Comparison of ENCODE assay signal across 9 cellular contexts in genomic region chr6:912871-913663, GRCh38.
A peak's percentile ranks its signal among the peaks of the same experiment; 100 is the strongest.
DNase-seq lines count a peak whose midpoint lies in the region; ATAC-seq and TF ChIP-seq lines count a peak whose summit lies in the region.
"Had no signal": no experiment of that assay in that cellular context is flagged by ENCODE, and none has a peak within 500 bp of the region (broad histone marks: within the 10 kb centered on the region; RNA-seq: fewer than 3 reads in every experiment).

No MANE protein-coding gene starts in this region.

- H3K4me3 ChIP-seq in epithelial cell of proximal tubule (ENCODE audit: low read depth, low read length): no peak overlapping the region

- peaks cover 19% of the 10 kb centered on the region for H3K27me3 Mint-ChIP-seq in progenitor cell of endocrine pancreas
- peaks cover 63% of the 10 kb centered on the region for H3K27me3 Mint-ChIP-seq in T-helper 17 cell

- H3K36me3 Mint-ChIP-seq in progenitor cell of endocrine pancreas (ENCODE audit: insufficient read depth) (no peaks in the 10 kb centered on the region), T-helper 17 cell (ENCODE audit: low read depth) (no peaks in the 10 kb centered on the region)

- H3K9me3 Mint-ChIP-seq in progenitor cell of endocrine pancreas (ENCODE audit: low read depth): peaks cover 7% of the 10 kb centered on the region

- CTCF ChIA-PET in GM10248 (lab: Yijun Ruan, JAX): interaction anchor here (0.8 to 1.3 kb wide), 2 partner anchors 12 to 470 kb away, joined by 3 read pairs; no protein-coding TSS in a partner anchor

- POLR2A ChIA-PET in GM10248 (lab: Yijun Ruan, JAX): no interaction called here

- peak; percentile 39 for TF ChIP-seq CTCF in GM10248 (IDR thresholded peaks at IDR 0.05; ENCODE audit: control extremely low read depth, extremely low read depth, low read depth, missing control alignments)
- peak; percentile 73 for TF ChIP-seq CTCF in epithelial cell of proximal tubule (conservative IDR thresholded peaks at IDR 0.05; ENCODE audit: low read depth, low read length)
- TF ChIP-seq CTCF in progenitor cell of endocrine pancreas (IDR thresholded peaks at IDR 0.05; ENCODE audit: unreplicated experiment): peak; percentile 57

- no peak for ATAC-seq in HG02642 (IDR thresholded peaks at IDR 0.05; ENCODE audit: poor library complexity, unreplicated experiment)
- no peak for ATAC-seq in T-helper 17 cell

- H3K9me3 ChIP-seq in T-helper 17 cell (ENCODE audit: control insufficient read depth, low read length, poor library complexity, severe bottlenecking): no peaks in the 10 kb centered on the region
- H3K9me3 ChIP-seq: neutrophil had no signal

- no peak overlapping the region for H3K4me3 Mint-ChIP-seq in progenitor cell of endocrine pancreas (ENCODE audit: low read depth)
- H3K4me3 Mint-ChIP-seq in T-helper 17 cell: no peak overlapping the region

- H3K27ac Mint-ChIP-seq in progenitor cell of endocrine pancreas: no peak overlapping the region
- no peak overlapping the region for H3K27ac Mint-ChIP-seq in T-helper 17 cell

- H3K4me1 Mint-ChIP-seq in progenitor cell of endocrine pancreas (ENCODE audit: low read depth) (no peaks in the 10 kb centered on the region), T-helper 17 cell (no peaks in the 10 kb centered on the region)

- DNase-seq in GM10248 (ENCODE audit: extremely low spot score) (peak; percentile 37), NCI-H1105 treated with DMSO at 0.1 percent for 48 hours (lab: John Stamatoyannopoulos, UW) (peak; percentile 68), epithelial cell of proximal tubule (ENCODE audit: low read depth) (no peak), progenitor cell of endocrine pancreas (ENCODE audit: low spot score, unreplicated experiment) (no peak), GM19238 (ENCODE audit: insufficient read length, low spot score) (no peak), NCI-H2196 (lab: John Stamatoyannopoulos, UW; ENCODE audit: unreplicated experiment) (no peak), T-helper 17 cell (no peak)

Comparison
In these comparisons a context has a peak if more than half of its experiments do, and no peak if none do; other contexts are left out.
1. DNase-seq: peak in GM10248 (single experiment) and NCI-H1105 treated with DMSO at 0.1 percent for 48 hours (single experiment); none in epithelial cell of proximal tubule (single experiment), progenitor cell of endocrine pancreas (single experiment), GM19238 (single experiment), NCI-H2196 (single experiment) and T-helper 17 cell (0 of 3).
2. Peak in every context shown above with its lines, with median percentiles within 50 percentile points of each other: CTCF ChIP-seq.